ENCODE assay signal across 23 cellular contexts in the genomic region with DNA sequence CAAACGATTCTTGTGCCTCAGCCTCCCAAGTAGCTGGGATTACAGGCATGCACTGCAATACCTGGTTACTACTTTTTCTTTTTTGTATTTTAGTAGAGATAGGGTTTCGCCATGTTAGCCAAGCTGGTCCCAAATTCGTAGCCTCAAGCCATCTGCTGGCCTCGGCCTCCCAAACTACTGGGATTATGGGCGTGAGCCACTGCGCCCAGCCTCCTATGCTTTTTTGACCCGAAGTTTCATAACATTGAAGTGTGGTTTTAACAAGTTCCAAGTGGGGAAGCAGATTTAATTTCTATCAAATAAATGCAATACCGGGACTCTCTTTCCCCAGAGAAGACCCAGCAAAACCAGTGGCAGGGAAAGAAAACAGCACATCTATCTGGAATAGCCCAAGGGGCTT. TPM values are rescaled to one million over a fixed set of nuclear protein-coding genes. Genes with fewer than 3 reads are reported as not detected.
A peak's percentile ranks its signal among the peaks of the same experiment; 100 is the strongest.
DNase-seq lines count a peak whose midpoint lies in the region; ATAC-seq and TF ChIP-seq lines count a peak whose summit lies in the region.
"Had no signal": no experiment of that assay in that cellular context is flagged by ENCODE, and none has a peak within 500 bp of the region (broad histone marks: within the 10 kb centered on the region; RNA-seq: fewer than 3 reads in every experiment).

No MANE protein-coding gene starts in this region.

- no peak for TF ChIP-seq CTCF in esophagus squamous epithelium (IDR thresholded peaks at IDR 0.05)
- no peak for TF ChIP-seq CTCF in osteoblast (IDR thresholded peaks at IDR 0.05; ENCODE audit: extremely low read depth, low read depth, low read length)
- no peak for TF ChIP-seq CTCF in tibial artery (IDR thresholded peaks at IDR 0.05)
- no peak for TF ChIP-seq CTCF in natural killer cell (IDR thresholded peaks at IDR 0.05)

- 77 to 78% methylated on average over 8 of the region's 8 CpGs for WGBS in esophagus squamous epithelium, 2 donors

- H3K9me3 ChIP-seq in T-helper 17 cell (ENCODE audit: control insufficient read depth, low read length, poor library complexity, severe bottlenecking): no peaks in the 10 kb centered on the region
- H3K9me3 ChIP-seq in esophagus squamous epithelium: no peaks in the 10 kb centered on the region
- H3K9me3 ChIP-seq in osteoblast (ENCODE audit: low read depth, low read length): no peaks in the 10 kb centered on the region
- H3K9me3 ChIP-seq in tibial artery: no peaks in the 10 kb centered on the region
- H3K9me3 ChIP-seq: pancreas, Peyer's patch had no signal

- H3K4me3 ChIP-seq in esophagus squamous epithelium: no peak overlapping the region
- H3K4me3 ChIP-seq in osteoblast (ENCODE audit: insufficient read depth, low read length): no peak overlapping the region
- no peak overlapping the region for H3K4me3 ChIP-seq in tibial artery
- H3K4me3 ChIP-seq: cardiac muscle cell, K562, pancreas, Peyer's patch, SK-N-MC, smooth muscle cell had no signal

- no peak overlapping the region for H2AFZ ChIP-seq in osteoblast (ENCODE audit: low read length)

- H3K27me3 ChIP-seq in esophagus squamous epithelium (no peaks in the 10 kb centered on the region), osteoblast (ENCODE audit: insufficient read depth, low read length) (no peaks in the 10 kb centered on the region), tibial artery (no peaks in the 10 kb centered on the region)
- H3K27me3 ChIP-seq: cardiac muscle cell, pancreas, Peyer's patch had no signal

- H3K27ac ChIP-seq in esophagus squamous epithelium (peak overlapping the region in 3 of 4 donors; percentile 67 to 77 (median 73)), osteoblast (ENCODE audit: low read depth, low read length) (peak overlapping the region; percentile 95), tibial artery (peak overlapping the region; percentile 73 to 80)
- H3K27ac ChIP-seq: cardiac muscle cell, pancreas, SK-N-MC had no signal

- H3K36me3 ChIP-seq in esophagus squamous epithelium (no peaks in the 10 kb centered on the region), osteoblast (ENCODE audit: insufficient read depth, low read length) (no peaks in the 10 kb centered on the region), tibial artery (no peaks in the 10 kb centered on the region)
- H3K36me3 ChIP-seq: cardiac muscle cell, pancreas, Peyer's patch had no signal

- no peak for TF ChIP-seq POLR2A in esophagus squamous epithelium (IDR thresholded peaks at IDR 0.05)

- peaks cover 7 to 87% (median 27%) of the 10 kb centered on the region in 3 donors for H3K4me1 ChIP-seq in esophagus squamous epithelium
- H3K4me1 ChIP-seq in osteoblast (ENCODE audit: insufficient read depth, low read length): peaks cover 68% of the 10 kb centered on the region
- H3K4me1 ChIP-seq in tibial artery: peaks cover 0 to 84% (median 62%) of the 10 kb centered on the region in 4 donors
- H3K4me1 ChIP-seq: pancreas had no signal

- DNase-seq in T-helper 17 cell (no peak), esophagus squamous epithelium (lab: John Stamatoyannopoulos, UW) (no peak), osteoblast (ENCODE audit: insufficient read length, low spot score, missing footprints) (no peak), tibial artery (no peak), natural killer cell (no peak)
- DNase-seq in activated naive CD8-positive, alpha-beta T cell treated with anti-CD3 and anti-CD28 coated beads, Interleukin-2, amount 50 U/mL, for 24 hours: no peak
- DNase-seq: activated CD4-positive, alpha-beta T cell treated with anti-CD3 and anti-CD28 coated beads for 48 hours; activated CD8-positive, alpha-beta memory T cell treated with anti-CD3 and anti-CD28 coated beads, Interleukin-2, amount 10 ng/mL, durations not matched to agents 7 days and 5 days; activated effector memory CD4-positive, alpha-beta T cell treated with Interleukin-2 at 50 U/mL for 16 hours; erythroblast; glutamatergic neuron; NCI-H1930; NCI-H446; pancreas; stimulated activated CD4-positive, alpha-beta T cell treated with anti-CD3 and anti-CD28 coated beads, Interleukin-4, amount 100 ng/mL, for 1 hour; T-helper 9 cell had no signal

- peaks cover 72% of the 10 kb centered on the region for H3K79me2 ChIP-seq in osteoblast (ENCODE audit: insufficient read depth, low read length)

- no peak overlapping the region for H3K4me3 Mint-ChIP-seq in T-helper 17 cell
- H3K4me3 Mint-ChIP-seq in stimulated activated memory B cell treated with anti-CD40 and anti-IgM and Interleukin-4, amounts not matched to agents 10 μg/mL and 1 μg/mL and 100 μg/mL, for 72 hours: no peak overlapping the region
- H3K4me3 Mint-ChIP-seq in activated naive CD8-positive, alpha-beta T cell treated with anti-CD3 and anti-CD28 coated beads, Interleukin-2, amount 50 U/mL, for 24 hours: no peak overlapping the region
- H3K4me3 Mint-ChIP-seq in natural killer cell: no peak overlapping the region
- H3K4me3 Mint-ChIP-seq: activated CD8-positive, alpha-beta memory T cell treated with anti-CD3 and anti-CD28 coated beads, Interleukin-2, amount 10 ng/mL, durations not matched to agents 7 days and 5 days had no signal

- intact Hi-C loops in esophagus squamous epithelium (cut with DNase I): no loop called here
- intact Hi-C loops in tibial artery (cut with DNase I; ENCODE audit: low total_unique reads): no loop called here
- intact Hi-C loops in natural killer cell (cut with micrococcal nuclease): no loop called here

- no peak for ATAC-seq in T-helper 17 cell
- ATAC-seq in stimulated activated memory B cell treated with anti-CD40 and anti-IgM and Interleukin-4, amounts not matched to agents 10 μg/mL and 1 μg/mL and 100 μg/mL, for 72 hours: no peak
- ATAC-seq in activated naive CD8-positive, alpha-beta T cell treated with anti-CD3 and anti-CD28 coated beads, Interleukin-2, amount 50 U/mL, for 24 hours: no peak
- no peak for ATAC-seq in HG02840 (IDR thresholded peaks at IDR 0.05; ENCODE audit: low FRiP score, unreplicated experiment)
- ATAC-seq in natural killer cell: no peak
- ATAC-seq: activated CD8-positive, alpha-beta memory T cell treated with anti-CD3 and anti-CD28 coated beads, Interleukin-2, amount 10 ng/mL, durations not matched to agents 7 days and 5 days; K562; pancreas had no signal

- no peaks in the 10 kb centered on the region for H3K9me3 Mint-ChIP-seq in stimulated activated memory B cell treated with anti-CD40 and anti-IgM and Interleukin-4, amounts not matched to agents 10 μg/mL and 1 μg/mL and 100 μg/mL, for 72 hours
- H3K9me3 Mint-ChIP-seq in activated naive CD8-positive, alpha-beta T cell treated with anti-CD3 and anti-CD28 coated beads, Interleukin-2, amount 50 U/mL, for 24 hours: no peaks in the 10 kb centered on the region
- H3K9me3 Mint-ChIP-seq in natural killer cell: no peaks in the 10 kb centered on the region

- H4K20me1 ChIP-seq in osteoblast (ENCODE audit: insufficient read depth, low read length): no peaks in the 10 kb centered on the region

- H3K4me1 Mint-ChIP-seq in T-helper 17 cell (peaks cover 48% of the 10 kb centered on the region), natural killer cell (peaks cover 56 to 58% of the 10 kb centered on the region in 2 donors)
- peaks cover 63% of the 10 kb centered on the region for H3K4me1 Mint-ChIP-seq in stimulated activated memory B cell treated with anti-CD40 and anti-IgM and Interleukin-4, amounts not matched to agents 10 μg/mL and 1 μg/mL and 100 μg/mL, for 72 hours
- peaks cover 67% of the 10 kb centered on the region for H3K4me1 Mint-ChIP-seq in activated naive CD8-positive, alpha-beta T cell treated with anti-CD3 and anti-CD28 coated beads, Interleukin-2, amount 50 U/mL, for 24 hours

- no peaks in the 10 kb centered on the region for H3K27me3 Mint-ChIP-seq in T-helper 17 cell
- H3K27me3 Mint-ChIP-seq in stimulated activated memory B cell treated with anti-CD40 and anti-IgM and Interleukin-4, amounts not matched to agents 10 μg/mL and 1 μg/mL and 100 μg/mL, for 72 hours: no peaks in the 10 kb centered on the region
- H3K27me3 Mint-ChIP-seq in activated naive CD8-positive, alpha-beta T cell treated with anti-CD3 and anti-CD28 coated beads, Interleukin-2, amount 50 U/mL, for 24 hours: peaks cover 2% of the 10 kb centered on the region
- no peaks in the 10 kb centered on the region for H3K27me3 Mint-ChIP-seq in natural killer cell (ENCODE audit: low read depth in 2 of 2)
- H3K27me3 Mint-ChIP-seq: activated CD8-positive, alpha-beta memory T cell treated with anti-CD3 and anti-CD28 coated beads, Interleukin-2, amount 10 ng/mL, durations not matched to agents 7 days and 5 days had no signal

- peak overlapping the region; percentile 76 for H3K4me2 ChIP-seq in osteoblast (ENCODE audit: insufficient read depth, low read length)

- H3K27ac Mint-ChIP-seq in T-helper 17 cell (peak overlapping the region; percentile 80), natural killer cell (peak overlapping the region in 1 of 2 donors; percentile 29)
- H3K27ac Mint-ChIP-seq in stimulated activated memory B cell treated with anti-CD40 and anti-IgM and Interleukin-4, amounts not matched to agents 10 μg/mL and 1 μg/mL and 100 μg/mL, for 72 hours: no peak overlapping the region
- no peak overlapping the region for H3K27ac Mint-ChIP-seq in activated naive CD8-positive, alpha-beta T cell treated with anti-CD3 and anti-CD28 coated beads, Interleukin-2, amount 50 U/mL, for 24 hours
- H3K27ac Mint-ChIP-seq: activated CD8-positive, alpha-beta memory T cell treated with anti-CD3 and anti-CD28 coated beads, Interleukin-2, amount 10 ng/mL, durations not matched to agents 7 days and 5 days had no signal

- peaks cover 2% of the 10 kb centered on the region for H3K36me3 Mint-ChIP-seq in T-helper 17 cell (ENCODE audit: low read depth)
- H3K36me3 Mint-ChIP-seq in stimulated activated memory B cell treated with anti-CD40 and anti-IgM and Interleukin-4, amounts not matched to agents 10 μg/mL and 1 μg/mL and 100 μg/mL, for 72 hours: no peaks in the 10 kb centered on the region
- H3K36me3 Mint-ChIP-seq in activated naive CD8-positive, alpha-beta T cell treated with anti-CD3 and anti-CD28 coated beads, Interleukin-2, amount 50 U/mL, for 24 hours (ENCODE audit: low read depth): no peaks in the 10 kb centered on the region
- no peaks in the 10 kb centered on the region for H3K36me3 Mint-ChIP-seq in natural killer cell

RNA-seq across cellular contexts. Expression of a gene that starts 13.7 kb away (rescaled TPM):
- 10 to 100 TPM; 50.7 to 78.4 TPM for total RNA-seq in T-helper 17 cell
- total RNA-seq in esophagus squamous epithelium: 10 to 100 TPM in 3 of 4 donors, 1 to 10 TPM in 1; 8.5 to 33.8 (median 18.0) TPM
- 65.4 and 67.3 TPM in 2 replicates for total RNA-seq in osteoblast
- total RNA-seq in natural killer cell: 100 to 1,000 TPM in 1 of 3 donors, 10 to 100 TPM in 2; 89.4 to 129 (median 91.0) TPM
